Comparison of ENCODE assay signal across 1 cellular context in the genomic region with DNA sequence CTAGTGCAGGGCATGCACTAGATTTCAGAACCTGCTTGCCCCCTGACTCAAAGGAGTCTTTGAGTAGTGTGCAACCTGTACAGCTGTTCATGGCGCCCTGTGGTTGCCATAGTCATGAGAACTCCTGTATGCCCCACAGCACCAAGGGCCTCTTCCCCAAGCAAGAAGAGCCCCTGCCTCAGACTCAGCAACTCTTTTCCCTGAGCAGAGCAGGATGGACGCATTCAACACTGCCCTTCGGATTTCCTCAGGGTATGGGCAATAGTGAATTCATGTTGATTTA.
TF ChIP-seq lines count a peak whose summit lies in the region.

No MANE protein-coding gene starts in this region.

TF ChIP-seq in A549, 52 proteins besides CTCF, POLR2A, EP300 and RAD21 (continued from another document):
- no peak for TF ChIP-seq PBX3 (IDR thresholded peaks at IDR 0.05)
- no peak for TF ChIP-seq HOXA7 (CRISPR knock-in tag; IDR thresholded peaks at IDR 0.05)
- TF ChIP-seq BHLHE40 (IDR thresholded peaks at IDR 0.05; ENCODE audit: low read depth, low read length): no peak
- no peak for TF ChIP-seq RCOR1 (IDR thresholded peaks at IDR 0.05; ENCODE audit: low read depth, low read length)
- TF ChIP-seq NFE2L2 (conservative IDR thresholded peaks at IDR 0.05; ENCODE audit: low read length): no peak
- TF ChIP-seq MAZ (IDR thresholded peaks at IDR 0.05; ENCODE audit: borderline replicate concordance, low read depth, low read length): no peak
